ENCODE assay signal across 1 cellular context in the genomic region with DNA sequence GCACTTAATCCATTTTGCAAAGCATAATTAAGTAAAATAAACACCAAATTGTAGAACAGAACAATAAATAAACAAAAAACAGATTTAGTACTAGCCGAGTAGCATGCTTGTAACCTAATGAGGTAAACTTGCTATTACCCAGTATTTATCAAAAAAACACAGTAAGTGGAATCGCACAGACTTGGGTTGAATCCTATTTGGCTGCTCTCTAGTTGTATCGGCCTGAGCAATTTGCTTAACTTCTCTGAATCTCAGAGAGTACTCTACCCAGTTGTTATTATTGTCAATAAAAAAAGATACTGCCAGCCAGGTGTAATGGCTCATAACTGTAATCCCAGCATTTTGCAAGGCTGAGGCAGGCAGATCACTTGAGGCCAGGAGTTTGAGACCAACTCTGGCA.
TF ChIP-seq lines count a peak whose summit lies in the region.

No MANE protein-coding gene starts in this region.

TF ChIP-seq in HepG2, 621 proteins besides CTCF, POLR2A, EP300 and RAD21 (continued from another document):
- TF ChIP-seq, protein P1, sequence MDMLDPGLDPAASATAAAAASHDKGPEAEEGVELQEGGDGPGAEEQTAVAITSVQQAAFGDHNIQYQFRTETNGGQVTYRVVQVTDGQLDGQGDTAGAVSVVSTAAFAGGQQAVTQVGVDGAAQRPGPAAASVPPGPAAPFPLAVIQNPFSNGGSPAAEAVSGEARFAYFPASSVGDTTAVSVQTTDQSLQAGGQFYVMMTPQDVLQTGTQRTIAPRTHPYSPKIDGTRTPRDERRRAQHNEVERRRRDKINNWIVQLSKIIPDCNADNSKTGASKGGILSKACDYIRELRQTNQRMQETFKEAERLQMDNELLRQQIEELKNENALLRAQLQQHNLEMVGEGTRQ (IDR thresholded peaks at IDR 0.05; ENCODE audit: low read depth, low read length), result no peak
- TF ChIP-seq, protein P1 (CRISPR knock-in tag; IDR thresholded peaks at IDR 0.05; ENCODE audit: borderline replicate concordance), result no peak
- TF ChIP-seq ZNF644 (CRISPR knock-in tag; IDR thresholded peaks at IDR 0.05; ENCODE audit: low read depth) (no peak), RXRB (CRISPR knock-in tag; IDR thresholded peaks at IDR 0.05; ENCODE audit: borderline replicate concordance) (no peak), CEBPG (CRISPR knock-in tag; IDR thresholded peaks at IDR 0.05) (no peak), ZNF562 (CRISPR knock-in tag; IDR thresholded peaks at IDR 0.05; ENCODE audit: borderline replicate concordance) (no peak), MTA1 (CRISPR knock-in tag; IDR thresholded peaks at IDR 0.05; ENCODE audit: borderline replicate concordance) (no peak), ZNF383 (CRISPR knock-in tag; IDR thresholded peaks at IDR 0.05; ENCODE audit: borderline replicate concordance) (no peak), HNF4A (CRISPR knock-in tag; IDR thresholded peaks at IDR 0.05) (no peak), SRSF1 (optimal IDR thresholded peaks at IDR 0.05; ENCODE audit: low read depth, low read length) (no peak)
- TF ChIP-seq, protein P2, sequence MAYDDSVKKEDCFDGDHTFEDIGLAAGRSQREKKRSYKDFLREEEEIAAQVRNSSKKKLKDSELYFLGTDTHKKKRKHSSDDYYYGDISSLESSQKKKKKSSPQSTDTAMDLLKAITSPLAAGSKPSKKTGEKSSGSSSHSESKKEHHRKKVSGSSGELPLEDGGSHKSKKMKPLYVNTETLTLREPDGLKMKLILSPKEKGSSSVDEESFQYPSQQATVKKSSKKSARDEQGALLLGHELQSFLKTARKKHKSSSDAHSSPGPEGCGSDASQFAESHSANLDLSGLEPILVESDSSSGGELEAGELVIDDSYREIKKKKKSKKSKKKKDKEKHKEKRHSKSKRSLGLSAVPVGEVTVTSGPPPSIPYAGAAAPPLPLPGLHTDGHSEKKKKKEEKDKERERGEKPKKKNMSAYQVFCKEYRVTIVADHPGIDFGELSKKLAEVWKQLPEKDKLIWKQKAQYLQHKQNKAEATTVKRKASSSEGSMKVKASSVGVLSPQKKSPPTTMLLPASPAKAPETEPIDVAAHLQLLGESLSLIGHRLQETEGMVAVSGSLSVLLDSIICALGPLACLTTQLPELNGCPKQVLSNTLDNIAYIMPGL (CRISPR knock-in tag; IDR thresholded peaks at IDR 0.05; ENCODE audit: borderline replicate concordance in 1 of 2, low read depth in 1 of 2), result no peak
- TF ChIP-seq, protein P3, sequence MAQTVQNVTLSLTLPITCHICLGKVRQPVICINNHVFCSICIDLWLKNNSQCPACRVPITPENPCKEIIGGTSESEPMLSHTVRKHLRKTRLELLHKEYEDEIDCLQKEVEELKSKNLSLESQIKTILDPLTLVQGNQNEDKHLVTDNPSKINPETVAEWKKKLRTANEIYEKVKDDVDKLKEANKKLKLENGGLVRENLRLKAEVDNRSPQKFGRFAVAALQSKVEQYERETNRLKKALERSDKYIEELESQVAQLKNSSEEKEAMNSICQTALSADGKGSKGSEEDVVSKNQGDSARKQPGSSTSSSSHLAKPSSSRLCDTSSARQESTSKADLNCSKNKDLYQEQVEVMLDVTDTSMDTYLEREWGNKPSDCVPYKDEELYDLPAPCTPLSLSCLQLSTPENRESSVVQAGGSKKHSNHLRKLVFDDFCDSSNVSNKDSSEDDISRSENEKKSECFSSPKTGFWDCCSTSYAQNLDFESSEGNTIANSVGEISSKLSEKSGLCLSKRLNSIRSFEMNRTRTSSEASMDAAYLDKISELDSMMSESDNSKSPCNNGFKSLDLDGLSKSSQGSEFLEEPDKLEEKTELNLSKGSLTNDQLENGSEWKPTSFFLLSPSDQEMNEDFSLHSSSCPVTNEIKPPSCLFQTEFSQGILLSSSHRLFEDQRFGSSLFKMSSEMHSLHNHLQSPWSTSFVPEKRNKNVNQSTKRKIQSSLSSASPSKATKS (CRISPR knock-in tag; IDR thresholded peaks at IDR 0.05), result no peak
